9 cellular contexts compared by ENCODE assay signal in the genomic region with DNA sequence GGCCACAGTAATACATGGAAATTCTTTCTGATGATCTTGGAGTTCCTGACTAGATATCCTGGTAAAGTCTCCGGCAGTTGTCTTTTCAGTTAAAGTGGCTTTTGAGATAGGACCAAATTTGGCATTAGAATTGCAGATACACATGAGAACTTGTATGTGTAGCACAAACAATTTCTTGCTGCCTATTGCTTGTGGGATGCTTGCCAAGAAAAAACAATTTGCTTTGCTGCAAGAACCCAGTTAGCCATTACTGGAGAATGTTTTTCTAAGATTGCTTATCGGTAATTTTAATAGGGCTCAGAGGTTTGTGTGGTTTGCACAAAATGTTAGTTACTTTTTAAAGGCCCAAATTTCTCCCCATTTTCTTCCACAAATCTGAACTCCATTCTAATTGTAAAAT.
DNase-seq lines count a peak whose midpoint lies in the region; ATAC-seq and TF ChIP-seq lines count a peak whose summit lies in the region.
"Had no signal": no experiment of that assay in that cellular context is flagged by ENCODE, and none has a peak within 500 bp of the region (broad histone marks: within the 10 kb centered on the region; RNA-seq: fewer than 3 reads in every experiment).

No MANE protein-coding gene starts in this region.

- H3K23ac ChIP-seq in H9 (ENCODE audit: insufficient read length, low read depth, low read length) = no peak overlapping the region

- H3K9me3 Mint-ChIP-seq in H9 = no peaks in the 10 kb centered on the region

- no peaks in the 10 kb centered on the region for H3K79me2 ChIP-seq in GM23248 (ENCODE audit: insufficient read depth)
- H3K79me2 ChIP-seq in H9 (ENCODE audit: insufficient read depth, low read length) = no peaks in the 10 kb centered on the region

- no peak overlapping the region for H3K14ac ChIP-seq in H9 (ENCODE audit: insufficient read depth, low read length)

- no peaks in the 10 kb centered on the region for H3K23me2 ChIP-seq in H9 (ENCODE audit: insufficient read length, low read depth, low read length, poor library complexity, severe bottlenecking)

- no peaks in the 10 kb centered on the region for H3K4me1 Mint-ChIP-seq in H9

- H3K4me1 ChIP-seq in GM23248 (ENCODE audit: insufficient read depth) (peaks cover 51% of the 10 kb centered on the region), SJSA1 (replicated peaks) (peaks cover 14% of the 10 kb centered on the region), spleen (peaks cover 0 to 13% (median 0%) of the 10 kb centered on the region in 6 donors), H9 (ENCODE audit: insufficient read depth, low read length) (no peaks in the 10 kb centered on the region)

- peak overlapping the region; percentile 10; the same call in 1 of the 2 replicates for H2AFZ ChIP-seq in GM23248
- no peak overlapping the region for H2AFZ ChIP-seq in H9 (ENCODE audit: low read length)

- H2BK5ac ChIP-seq in H9 (ENCODE audit: insufficient read length, low read length) = no peak overlapping the region

- no peak overlapping the region for H2AK5ac ChIP-seq in H9 (ENCODE audit: insufficient read length, low read length)

- no peak overlapping the region for H3T11ph ChIP-seq in H9 (ENCODE audit: low read length)

- peak overlapping the region; percentile 2; the same call in 1 of the 2 replicates for H3K9ac ChIP-seq in GM23248
- no peak overlapping the region for H3K9ac ChIP-seq in H9 (ENCODE audit: extremely low read depth, insufficient read length, low read length)

- H3K18ac ChIP-seq in H9 (ENCODE audit: insufficient read length, low read depth, low read length) = no peak overlapping the region

- H4K5ac ChIP-seq in H9 (ENCODE audit: insufficient read length, low read depth, low read length) = no peak overlapping the region

- peak; percentile 68 for DNase-seq in GM23248
- DNase-seq in SJSA1 (ENCODE audit: low read depth in 1 of 2, low spot score in 2 of 2) = peak in 1 of 2 experiments; percentile 39
- peak; percentile 97 for DNase-seq in fibroblast of the aortic adventitia (ENCODE audit: low read depth)
- DNase-seq in spleen = no peak
- DNase-seq in H9 = no peak
- DNase-seq: activated CD4-positive, alpha-beta T cell treated with anti-CD3 and anti-CD28 coated beads for 1 hour; NCI-H1694 treated with DMSO at 0.1 percent for 48 hours had no signal

- no peak overlapping the region for H2BK120ac ChIP-seq in H9 (ENCODE audit: low read depth, low read length, poor library complexity, severe bottlenecking)

- H4K8ac ChIP-seq in H9 (replicated peaks; ENCODE audit: insufficient read length, low read depth, low read length) = no peak overlapping the region

- 13 to 28% methylated on average over 2 of the region's 2 CpGs for WGBS in GM23248 (ENCODE audit: low coverage in 1 of 2, low lambda C conversion rate in 2 of 2, missing lambda C conversion rate in 2 of 2), 2 experiments
- 73 to 88% (median 80%) methylated on average over 2 of the region's 2 CpGs for WGBS in spleen, 5 donors
- no CpG with 5 or more reads among the region's 2 CpGs for WGBS in H9 (ENCODE audit: extremely low coverage, insufficient read length, low lambda C conversion rate)

- in situ Hi-C loops in GM23248 (cut with MboI) = loop anchor here (25.0 kb wide), 1 partner anchor 1491 kb away; no protein-coding TSS in a partner anchor

- peaks cover 46% of the 10 kb centered on the region for H3F3A ChIP-seq in GM23248 (ENCODE audit: insufficient read depth)

- no peak overlapping the region for H2BK15ac ChIP-seq in H9 (ENCODE audit: low read depth, low read length)

- H3K9me3 ChIP-seq in GM23248 (ENCODE audit: low read depth) = no peaks in the 10 kb centered on the region
- H3K9me3 ChIP-seq in SJSA1 (replicated peaks) = no peaks in the 10 kb centered on the region
- H3K9me3 ChIP-seq in spleen = no peaks in the 10 kb centered on the region
- H3K9me3 ChIP-seq in H9 (ENCODE audit: control insufficient read depth, low read depth, low read length) = no peaks in the 10 kb centered on the region

- H3K27ac Mint-ChIP-seq in H9 = no peak overlapping the region; a peak in 1 of 7 replicates

- H4K20me1 ChIP-seq in GM23248 (ENCODE audit: insufficient read depth) (no peaks in the 10 kb centered on the region), H9 (ENCODE audit: control insufficient read depth, insufficient read depth, insufficient read length) (no peaks in the 10 kb centered on the region)

- no peak overlapping the region for H3K4me3 Mint-ChIP-seq in H9

- H2BK20ac ChIP-seq in H9 (ENCODE audit: low read depth, low read length, poor library complexity, severe bottlenecking) = no peak overlapping the region

- H3K79me1 ChIP-seq in H9 (ENCODE audit: insufficient read depth, low read depth, low read length, poor library complexity, severe bottlenecking) = no peaks in the 10 kb centered on the region

- no peak overlapping the region for H2BK12ac ChIP-seq in H9 (ENCODE audit: insufficient read length, low read depth, low read length)

- H3K27me3 ChIP-seq in GM23248 (replicated peaks; ENCODE audit: insufficient read depth) = no peaks in the 10 kb centered on the region
- no peaks in the 10 kb centered on the region for H3K27me3 ChIP-seq in SJSA1 (replicated peaks)
- H3K27me3 ChIP-seq in spleen (replicated peaks in 1 of 7) = no peaks in the 10 kb centered on the region
- H3K27me3 ChIP-seq in H9 (ENCODE audit: insufficient read depth, low read length) = no peaks in the 10 kb centered on the region

- H3K27ac ChIP-seq in GM23248 (peak overlapping the region; percentile 72), SJSA1 (peak overlapping the region; percentile 13; the same call in 1 of the 2 replicates), spleen (peak overlapping the region in 7 of 8 donors; percentile 1 to 62 (median 23)), H9 (ENCODE audit: insufficient read length, low read depth, low read length) (no peak overlapping the region)

- ATAC-seq in GM18520 (IDR thresholded peaks at IDR 0.05; ENCODE audit: unreplicated experiment) (no peak), HG02870 (IDR thresholded peaks at IDR 0.05; ENCODE audit: unreplicated experiment) (no peak)

- H3K4me3 ChIP-seq in GM23248 (0 out of 2 replicates have a peak overlapping the region, but pooled peaks have one; percentile 9), SJSA1 (no peak overlapping the region), fibroblast of the aortic adventitia (ENCODE audit: low read depth, low read length) (no peak overlapping the region), spleen (no peak overlapping the region)

- intact Hi-C loops in spleen (cut with DNase I; ENCODE audit: low total_unique reads) = no loop called here

- H3K36me3 Mint-ChIP-seq in H9 (ENCODE audit: insufficient read depth in 1 of 3, low read depth in 3 of 3) = no peaks in the 10 kb centered on the region

- H3K4me2 ChIP-seq in GM23248 (ENCODE audit: unreplicated experiment) (peak overlapping the region; percentile 65), H9 (ENCODE audit: insufficient read depth, insufficient read length, low read length) (no peak overlapping the region)

- TF ChIP-seq POLR2A in spleen (IDR thresholded peaks at IDR 0.05) = no peak

- H4K91ac ChIP-seq in H9 (ENCODE audit: insufficient read length, low read depth, low read length) = no peak overlapping the region

- TF ChIP-seq CTCF in fibroblast of the aortic adventitia (IDR thresholded peaks at IDR 0.05; ENCODE audit: insufficient read depth, low read length) = no peak
- TF ChIP-seq CTCF in spleen (IDR thresholded peaks at IDR 0.05 in 8 of 11, conservative IDR thresholded peaks at IDR 0.05 in 3 of 11) = no peak
- TF ChIP-seq CTCF in H9 (conservative IDR thresholded peaks at IDR 0.05) = no peak

- H3K56ac ChIP-seq in H9 (ENCODE audit: insufficient read length, low read depth, low read length) = no peak overlapping the region

- no peaks in the 10 kb centered on the region for H3K27me3 Mint-ChIP-seq in H9 (ENCODE audit: low read depth)

- H3K36me3 ChIP-seq in GM23248 (ENCODE audit: low read depth) = no peaks in the 10 kb centered on the region
- no peaks in the 10 kb centered on the region for H3K36me3 ChIP-seq in SJSA1
- no peaks in the 10 kb centered on the region for H3K36me3 ChIP-seq in spleen

- H3K4ac ChIP-seq in H9 (ENCODE audit: low read depth, low read length) = no peak overlapping the region

- H3K9me2 ChIP-seq in GM23248 (ENCODE audit: insufficient read depth) = no peaks in the 10 kb centered on the region

Comparison
In these comparisons a context has a peak if more than half of its experiments do, and no peak if none do; other contexts are left out.
1. DNase-seq: peak in GM23248 (single experiment) and fibroblast of the aortic adventitia (single experiment); none in spleen (single experiment) and H9 (single experiment).